Comparison of ENCODE assay signal across 7 cellular contexts in the genomic region with DNA sequence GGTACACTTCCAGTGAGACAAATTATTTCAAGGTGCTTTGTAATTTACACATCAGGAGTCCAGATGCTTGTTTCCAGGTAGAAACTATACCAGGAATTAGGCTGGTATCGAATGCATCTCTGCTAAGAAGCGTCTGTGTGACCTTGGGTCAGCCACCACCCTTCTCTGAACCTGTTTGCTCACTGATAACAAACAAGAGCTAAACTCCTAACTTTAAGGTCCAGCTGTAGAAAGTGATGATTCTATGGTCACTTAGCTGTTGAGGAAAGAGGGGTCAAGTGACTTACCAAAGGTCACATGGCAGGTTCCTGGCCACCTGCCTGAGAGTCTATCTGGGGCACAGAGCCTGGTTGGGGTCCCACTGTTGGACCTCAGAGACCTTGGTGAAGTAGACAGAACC.
"Had no signal": no experiment of that assay in that cellular context is flagged by ENCODE, and none has a peak within 500 bp of the region (broad histone marks: within the 10 kb centered on the region; RNA-seq: fewer than 3 reads in every experiment).

No MANE protein-coding gene starts in this region.

- FAIRE-seq: H1, H54, HTR-8/SVneo had no signal

- H2AFZ ChIP-seq: GM23338 had no signal

- H3K4me3 ChIP-seq: GM23338 had no signal

- H3K4me2 ChIP-seq: GM23338 had no signal

- ATAC-seq: GM23338 had no signal

- DNase-seq: H9, HCEC 1CT, IMR-90 had no signal
